In the genomic region with DNA sequence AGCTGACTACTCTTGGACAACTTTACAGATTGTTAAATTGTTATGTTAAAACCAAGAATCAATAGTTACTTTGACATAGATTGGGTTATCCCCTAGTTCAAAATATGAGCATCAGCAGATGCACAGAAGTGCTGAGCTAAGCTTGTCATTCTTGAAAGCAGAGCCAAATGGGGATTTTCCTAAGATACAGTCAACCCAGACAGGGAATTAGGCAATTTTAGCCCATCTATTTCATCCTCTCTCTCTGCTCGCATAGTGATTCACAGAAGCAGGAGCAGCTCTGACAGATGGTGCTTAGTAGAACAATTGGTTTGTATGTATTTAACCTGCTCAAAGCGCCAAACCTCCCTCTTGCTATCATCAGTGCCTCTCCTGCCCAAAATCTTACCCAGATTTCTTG, we compare ENCODE assay signal across 13 cellular contexts. TPM values are rescaled to one million over a fixed set of nuclear protein-coding genes. Genes with fewer than 3 reads are reported as not detected.
DNase-seq lines count a peak whose midpoint lies in the region; ATAC-seq and TF ChIP-seq lines count a peak whose summit lies in the region.
"Had no signal": no experiment of that assay in that cellular context is flagged by ENCODE, and none has a peak within 500 bp of the region (broad histone marks: within the 10 kb centered on the region; RNA-seq: fewer than 3 reads in every experiment).

No MANE protein-coding gene starts in this region.

- no peaks in the 10 kb centered on the region for H3K36me3 ChIP-seq in H7 (replicated peaks; ENCODE audit: control insufficient read depth, insufficient read depth, low read length)
- H3K36me3 ChIP-seq: prostate gland had no signal

- DNase-seq in D341Med (ENCODE audit: low spot score) (peak; percentile 42), NCI-H226 (peak; percentile 46), choroid plexus epithelial cell (ENCODE audit: low read depth) (peak; percentile 44), middle frontal gyrus (ENCODE audit: extremely low spot score, low spot score) (peak; percentile 15), H7 (no peak), HT-29 (ENCODE audit: low spot score) (no peak)
- DNase-seq: activated B cell treated with CpG ODN at 0.5 μM for 24 hours; activated naive CD4-positive, alpha-beta T cell treated with anti-CD3 and anti-CD28 coated beads for 36 hours; effector CD4-positive, alpha-beta T cell; NCI-H345; testis had no signal

- TF ChIP-seq CTCF in choroid plexus epithelial cell (conservative IDR thresholded peaks at IDR 0.05; ENCODE audit: low read depth, low read length) = no peak

- H3K27me3 ChIP-seq in H7 (ENCODE audit: control insufficient read depth, insufficient read depth, low read length) = no peaks in the 10 kb centered on the region
- H3K27me3 ChIP-seq: testis had no signal

- H3K4me3 ChIP-seq in choroid plexus epithelial cell (ENCODE audit: low read depth, low read length) (no peak overlapping the region), H7 (ENCODE audit: insufficient read depth, low read depth, low read length) (no peak overlapping the region)
- H3K4me3 ChIP-seq: prostate gland, testis had no signal

- no peak for ATAC-seq in HG02588 (IDR thresholded peaks at IDR 0.05; ENCODE audit: unreplicated experiment)

RNA-seq across cellular contexts. Expression of a gene that starts 27.9 kb away (rescaled TPM):
- total RNA-seq in H7 (2014; rRNA removed; shearing (Covaris generic)) = 68.7 and 107 TPM in 2 replicates
- total RNA-seq in HT-29 (2014; rRNA removed; shearing (Covaris generic)) = 41.8 and 45.1 TPM in 2 replicates

Comparison
In these comparisons a context has a peak if more than half of its experiments do, and no peak if none do; other contexts are left out.
1. DNase-seq: peak in D341Med (single experiment), NCI-H226 (single experiment), choroid plexus epithelial cell (single experiment) and middle frontal gyrus (single experiment); none in H7 (single experiment) and HT-29 (single experiment).